In the genomic region with DNA sequence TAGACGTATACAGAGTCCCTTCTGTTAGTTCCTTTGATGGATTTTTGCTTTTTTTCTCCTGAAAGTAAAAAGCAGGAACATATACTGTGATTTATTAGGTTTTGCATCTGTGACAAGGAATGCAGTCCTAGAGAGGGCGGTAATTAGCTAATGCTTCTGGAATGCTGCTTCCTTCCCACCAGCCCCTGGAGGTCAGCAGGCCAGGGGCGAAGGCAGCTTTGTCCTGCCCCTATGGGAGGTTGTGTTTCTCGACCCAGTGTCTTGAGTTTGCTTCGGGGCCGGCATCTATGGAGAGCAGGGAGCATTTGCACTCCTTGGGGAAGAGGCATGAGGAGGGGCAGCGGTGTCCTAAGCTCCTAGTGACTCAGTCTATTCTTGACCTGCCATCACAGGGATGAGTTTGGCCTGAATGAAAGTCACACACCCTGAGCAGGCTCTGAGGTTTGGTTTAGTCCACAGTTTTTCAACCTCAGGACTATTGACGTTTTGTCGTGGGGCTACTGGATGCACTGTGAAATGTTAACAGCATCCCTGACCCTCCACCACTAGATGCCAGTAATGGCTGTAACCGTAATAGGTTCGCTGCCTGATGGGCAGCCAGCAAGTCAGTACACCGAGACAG, we compare ENCODE assay signal across 13 cellular contexts.
DNase-seq lines count a peak whose midpoint lies in the region; TF ChIP-seq lines count a peak whose summit lies in the region.
"Had no signal": no experiment of that assay in that cellular context is flagged by ENCODE, and none has a peak within 500 bp of the region (broad histone marks: within the 10 kb centered on the region; RNA-seq: fewer than 3 reads in every experiment).

No MANE protein-coding gene starts in this region.

- DNase-seq in HuH-7.5 (ENCODE audit: low spot score) (peak; percentile 11), chondrocyte (ENCODE audit: low spot score) (no peak), kidney tubule cell (ENCODE audit: low spot score) (peak; percentile 92), epidermal melanocyte (ENCODE audit: insufficient read length, low spot score) (no peak), NCI-H748 treated with DMSO at 0.1 percent for 48 hours (lab: John Stamatoyannopoulos, UW) (no peak)
- DNase-seq in stimulated activated CD4-positive, alpha-beta T cell treated with anti-CD3 and anti-CD28 coated beads, Interleukin-4, amount 100 ng/mL, for 1 hour: no peak
- DNase-seq in stimulated activated CD4-positive, alpha-beta T cell treated with anti-CD3 and anti-CD28 coated beads, Interleukin-4, amount 100 ng/mL, for 4 hours: no peak
- DNase-seq: activated T-cell treated with anti-CD3 and anti-CD28 coated beads for 4 hours, foreskin melanocyte, Peyer's patch had no signal

- H3K36me3 ChIP-seq in ACC112 (ENCODE audit: insufficient read depth, low read length): no peaks in the 10 kb centered on the region
- H3K36me3 ChIP-seq: Peyer's patch had no signal

- peaks cover 25% of the 10 kb centered on the region for H3K4me1 ChIP-seq in ACC112 (ENCODE audit: control insufficient read depth, insufficient read depth, low read length, unreplicated experiment)
- H3K4me1 ChIP-seq: Peyer's patch had no signal

- H3K27me3 ChIP-seq in ACC112 (ENCODE audit: insufficient read depth, low read length): no peaks in the 10 kb centered on the region
- H3K27me3 ChIP-seq: Peyer's patch had no signal

- no peak overlapping the region for H2AFZ ChIP-seq in ACC112 (ENCODE audit: low read length, unreplicated experiment)

- no peaks in the 10 kb centered on the region for H3K79me2 ChIP-seq in ACC112 (ENCODE audit: control insufficient read depth, insufficient read depth, low read length, unreplicated experiment)

- TF ChIP-seq CTCF in chondrocyte (IDR thresholded peaks at IDR 0.05): peak; percentile 75

- peak overlapping the region; percentile 28 for H3K4me3 ChIP-seq in ACC112 (ENCODE audit: low read depth, low read length)
- H3K4me3 ChIP-seq: Peyer's patch, skin epidermis had no signal

- H3K4me1 Mint-ChIP-seq in chondrocyte (ENCODE audit: low read depth): peaks cover 60% of the 10 kb centered on the region
- H3K4me1 Mint-ChIP-seq: B cell had no signal

- peaks cover 9% of the 10 kb centered on the region for H3K9me3 Mint-ChIP-seq in chondrocyte (ENCODE audit: low read depth)

- H3K27ac ChIP-seq in ACC112 (ENCODE audit: low read depth, low read length): peak overlapping the region; percentile 79
- H3K27ac ChIP-seq: Peyer's patch had no signal

- peak overlapping the region; percentile 94 for H3K27ac Mint-ChIP-seq in chondrocyte (ENCODE audit: unreplicated experiment)
- H3K27ac Mint-ChIP-seq: B cell had no signal

- H3K4me3 Mint-ChIP-seq in chondrocyte (ENCODE audit: unreplicated experiment): peak overlapping the region; percentile 16
- H3K4me3 Mint-ChIP-seq: B cell had no signal

- H3K36me3 Mint-ChIP-seq in chondrocyte (ENCODE audit: low read depth): peaks cover 2% of the 10 kb centered on the region

- H3K27me3 Mint-ChIP-seq in chondrocyte (ENCODE audit: low read depth): no peaks in the 10 kb centered on the region
- H3K27me3 Mint-ChIP-seq: B cell had no signal

Comparison
In these comparisons a context has a peak if more than half of its experiments do, and no peak if none do; other contexts are left out.
1. DNase-seq: peak in HuH-7.5 (single experiment) and kidney tubule cell (single experiment); none in chondrocyte (single experiment), epidermal melanocyte (single experiment), NCI-H748 treated with DMSO at 0.1 percent for 48 hours (single experiment), stimulated activated CD4-positive, alpha-beta T cell treated with anti-CD3 and anti-CD28 coated beads, Interleukin-4, amount 100 ng/mL, for 1 hour (single experiment) and stimulated activated CD4-positive, alpha-beta T cell treated with anti-CD3 and anti-CD28 coated beads, Interleukin-4, amount 100 ng/mL, for 4 hours (0 of 2).